ENCODE assay signal across 9 cellular contexts in the genomic region with DNA sequence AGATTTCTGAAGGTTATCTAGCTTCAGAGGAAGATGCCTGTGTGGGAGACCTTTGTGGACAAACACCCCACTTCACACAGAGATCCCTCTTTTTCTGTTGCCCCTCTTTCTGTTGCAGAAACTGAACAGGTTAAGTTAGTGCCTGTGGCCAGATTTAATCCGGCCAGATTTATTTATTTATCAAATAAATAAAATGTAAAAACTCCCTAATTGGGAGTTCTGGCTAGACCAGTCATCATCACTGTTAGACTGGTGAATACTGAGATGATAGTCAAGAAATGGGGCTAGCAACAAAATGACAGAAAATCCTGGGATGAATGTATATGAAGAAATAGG. TPM values are rescaled to one million over a fixed set of nuclear protein-coding genes. Genes with fewer than 3 reads are reported as not detected.
A peak's percentile ranks its signal among the peaks of the same experiment; 100 is the strongest.
DNase-seq lines count a peak whose midpoint lies in the region; ATAC-seq and TF ChIP-seq lines count a peak whose summit lies in the region.
"Had no signal": no experiment of that assay in that cellular context is flagged by ENCODE, and none has a peak within 500 bp of the region (broad histone marks: within the 10 kb centered on the region; RNA-seq: fewer than 3 reads in every experiment).

No MANE protein-coding gene starts in this region.

- H3K4me1 ChIP-seq in DND-41 (ENCODE audit: insufficient read depth, low read length) = peaks cover 41% of the 10 kb centered on the region
- peaks cover 50% of the 10 kb centered on the region for H3K4me1 ChIP-seq in OCI-LY1 (ENCODE audit: insufficient read depth, low read length, severe bottlenecking)
- peaks cover 29 to 32% of the 10 kb centered on the region in 2 donors for H3K4me1 ChIP-seq in duodenal mucosa (ENCODE audit: control insufficient read depth in 1 of 2, insufficient read depth in 2 of 2, low read length in 2 of 2)
- H3K4me1 ChIP-seq in neutrophil (ENCODE audit: control insufficient read depth in 1 of 2, insufficient read depth in 1 of 2, low read depth in 1 of 2, low read length in 1 of 2) = peaks cover 35 to 38% of the 10 kb centered on the region in 2 experiments

- H3K9ac ChIP-seq in DND-41 (ENCODE audit: low read depth, low read length) (peak overlapping the region; percentile 99), OCI-LY1 (ENCODE audit: low read length) (peak overlapping the region; percentile 88), duodenal mucosa (ENCODE audit: low read depth in 1 of 2, low read length in 2 of 2) (peak overlapping the region; percentile 81 to 98)

- H2AFZ ChIP-seq in DND-41 (ENCODE audit: low read depth, low read length) (peak overlapping the region; percentile 69), OCI-LY1 (ENCODE audit: low read length) (peak overlapping the region; percentile 7)

- H3K36me3 ChIP-seq in DND-41 (ENCODE audit: insufficient read depth, low read length) = peaks cover 9% of the 10 kb centered on the region
- no peaks in the 10 kb centered on the region for H3K36me3 ChIP-seq in OCI-LY1 (ENCODE audit: insufficient read depth, low read length)
- no peaks in the 10 kb centered on the region for H3K36me3 ChIP-seq in duodenal mucosa (ENCODE audit: control insufficient read depth in 1 of 2, insufficient read depth in 2 of 2, low read length in 2 of 2)
- no peaks in the 10 kb centered on the region for H3K36me3 ChIP-seq in neutrophil

- no peaks in the 10 kb centered on the region for H3F3A ChIP-seq in OCI-LY1 (ENCODE audit: insufficient read depth, low read length)

- H3K4me2 ChIP-seq in DND-41 (ENCODE audit: insufficient read depth, low read length) (peak overlapping the region; percentile 85), OCI-LY1 (ENCODE audit: low read length) (peak overlapping the region; percentile 78)

- no peaks in the 10 kb centered on the region for H3K9me3 ChIP-seq in DND-41 (ENCODE audit: insufficient read depth, low read length, severe bottlenecking)
- H3K9me3 ChIP-seq in OCI-LY1 (ENCODE audit: low read length) = no peaks in the 10 kb centered on the region
- H3K9me3 ChIP-seq in duodenal mucosa (ENCODE audit: control insufficient read depth in 1 of 2, low read length in 2 of 2) = no peaks in the 10 kb centered on the region
- no peaks in the 10 kb centered on the region for H3K9me3 ChIP-seq in neutrophil

- no peak for TF ChIP-seq CTCF in DND-41 (IDR thresholded peaks at IDR 0.05; ENCODE audit: borderline replicate concordance, extremely low read depth, low read length, poor library complexity, severe bottlenecking)
- no peak for TF ChIP-seq CTCF in OCI-LY1 (IDR thresholded peaks at IDR 0.05; ENCODE audit: low read length)
- no peak for TF ChIP-seq CTCF in neutrophil (IDR thresholded peaks at IDR 0.05)

- DNase-seq in DND-41 (no peak), T1000 (lab: John Stamatoyannopoulos, UW) (no peak), SKM-1 treated with dmso at 0.1 percent for 144 hours (lab: John Stamatoyannopoulos, UW; ENCODE audit: unreplicated experiment) (no peak), left colon (no peak)
- DNase-seq: HCEC 1CT had no signal

- H3K27me3 ChIP-seq in DND-41 (ENCODE audit: insufficient read depth, low read length, poor library complexity) = no peaks in the 10 kb centered on the region
- H3K27me3 ChIP-seq in OCI-LY1 (ENCODE audit: insufficient read depth, low read length) = no peaks in the 10 kb centered on the region
- no peaks in the 10 kb centered on the region for H3K27me3 ChIP-seq in duodenal mucosa (ENCODE audit: control insufficient read depth in 1 of 2, insufficient read depth in 2 of 2, low read length in 2 of 2)
- no peaks in the 10 kb centered on the region for H3K27me3 ChIP-seq in neutrophil

- H3K79me2 ChIP-seq in DND-41 (ENCODE audit: insufficient read depth, low read length) (peaks cover 45% of the 10 kb centered on the region), OCI-LY1 (ENCODE audit: insufficient read depth, low read length) (peaks cover 20% of the 10 kb centered on the region)

- H4K20me1 ChIP-seq in DND-41 (ENCODE audit: insufficient read depth, low read length) (no peaks in the 10 kb centered on the region), OCI-LY1 (ENCODE audit: insufficient read depth, low read length) (no peaks in the 10 kb centered on the region)

- H3K4me3 ChIP-seq in DND-41 (ENCODE audit: low read depth in 1 of 2, low read length in 2 of 2) (peak overlapping the region; percentile 47 to 59), OCI-LY1 (ENCODE audit: low read depth, low read length, poor library complexity, severe bottlenecking) (peak overlapping the region; percentile 68), duodenal mucosa (ENCODE audit: low read depth in 1 of 2, low read length in 2 of 2) (peak overlapping the region in 1 of 2 donors; percentile 92), neutrophil (ENCODE audit: low read depth in 1 of 2, low read length in 1 of 2) (peak overlapping the region in 1 of 2 experiments; percentile 98)

- peak overlapping the region; percentile 86 for H3K27ac ChIP-seq in DND-41 (ENCODE audit: low read length)
- peak overlapping the region; percentile 82 for H3K27ac ChIP-seq in OCI-LY1 (ENCODE audit: low read depth, low read length, poor library complexity, severe bottlenecking)
- H3K27ac ChIP-seq in duodenal mucosa (ENCODE audit: low read depth, low read length) = no peak overlapping the region
- H3K27ac ChIP-seq in neutrophil = peak overlapping the region; percentile 96

- no peaks in the 10 kb centered on the region for H3K9me2 ChIP-seq in OCI-LY1 (ENCODE audit: low read depth, low read length)

- ATAC-seq in DND-41 (ENCODE audit: insufficient read depth, low read depth) = no peak
- no peak for ATAC-seq in GM18907 (IDR thresholded peaks at IDR 0.05; ENCODE audit: unreplicated experiment)
- no peak for ATAC-seq in left colon

- intact Hi-C loops in left colon (cut with DNase I, micrococcal nuclease) = no loop called here

RNA-seq across cellular contexts. Expression of gene TBC1D5, which starts 1.2 kb away (rescaled TPM):
- total RNA-seq in left colon = 10 to 100 TPM; 32.4 to 34.7 TPM
